ENCODE assay signal across 12 cellular contexts in the genomic region with DNA sequence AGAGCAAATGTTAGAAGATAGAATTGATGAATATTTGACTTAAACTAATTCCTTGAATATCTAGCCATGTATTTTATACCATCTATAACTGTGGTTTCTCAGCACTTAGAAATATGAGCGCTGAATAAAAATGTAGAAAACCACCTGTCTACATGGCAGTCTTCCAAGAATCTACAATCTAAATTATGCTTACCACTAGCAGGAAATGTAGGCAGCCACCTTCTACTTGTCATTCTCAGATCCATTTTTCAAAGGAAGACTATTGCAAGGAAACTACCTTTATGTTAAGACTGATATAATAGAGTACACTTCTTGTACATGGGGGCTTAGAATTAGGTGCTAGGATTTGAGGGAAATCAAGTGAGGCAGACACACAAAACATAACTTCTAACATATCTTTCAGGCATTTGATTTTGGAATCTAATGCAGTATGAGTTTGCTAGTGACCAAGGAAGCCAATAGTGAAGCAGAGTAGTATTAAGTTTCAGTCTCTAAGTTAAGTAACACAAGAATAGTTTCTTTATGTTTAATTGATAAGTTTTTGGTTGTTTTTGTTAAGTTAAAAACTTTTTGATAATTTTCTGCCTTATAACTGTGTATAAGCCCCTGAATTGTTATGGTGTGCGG.
DNase-seq lines count a peak whose midpoint lies in the region; ATAC-seq and TF ChIP-seq lines count a peak whose summit lies in the region.
"Had no signal": no experiment of that assay in that cellular context is flagged by ENCODE, and none has a peak within 500 bp of the region (broad histone marks: within the 10 kb centered on the region; RNA-seq: fewer than 3 reads in every experiment).

No MANE protein-coding gene starts in this region.

- H3K4me3 ChIP-seq in CD4-positive, CD25-positive, alpha-beta regulatory T cell (ENCODE audit: low read depth, low read length), result no peak overlapping the region
- H3K4me3 ChIP-seq in hepatocyte (no peak overlapping the region), PC-9 (no peak overlapping the region), GM23248 (no peak overlapping the region)
- H3K4me3 ChIP-seq: tibial nerve had no signal

- no TSS peak for BruUV-seq in PC-9 (replicated peaks; lab: Mats Ljungman, UMichigan)

- 94% methylated on average over 2 of the region's 2 CpGs for WGBS in hepatocyte (ENCODE audit: low lambda C conversion rate, missing lambda C conversion rate)
- WGBS in GM23248 (ENCODE audit: low coverage in 1 of 2, low lambda C conversion rate in 2 of 2, missing lambda C conversion rate in 2 of 2), 2 experiments, result 98% methylated on average over 2 of the region's 2 CpGs

- no peaks in the 10 kb centered on the region for H3K27me3 Mint-ChIP-seq in CD4-positive, CD25-positive, alpha-beta regulatory T cell
- H3K27me3 Mint-ChIP-seq in activated T-helper 2 cell treated with anti-CD3 and anti-CD28 coated beads, Interferon-gamma antibody, Interleukin-2, Interleukin-4, amounts not matched to agents 10 μg/mL and 5 μg/mL and 100 μg/mL, durations not matched to agents 14 hours and 24 hours and 36 hours (ENCODE audit: low read depth), result no peaks in the 10 kb centered on the region

- H4K20me1 ChIP-seq in hepatocyte (ENCODE audit: insufficient read depth, poor library complexity, severe bottlenecking), result no peaks in the 10 kb centered on the region
- H4K20me1 ChIP-seq in PC-9 (ENCODE audit: insufficient read depth), result no peaks in the 10 kb centered on the region
- no peaks in the 10 kb centered on the region for H4K20me1 ChIP-seq in GM23248 (ENCODE audit: insufficient read depth)

- DNase-seq in CD4-positive, CD25-positive, alpha-beta regulatory T cell, result peak in 2 of 3 donors; percentile 44 to 65
- DNase-seq in NCI-H1105 (lab: John Stamatoyannopoulos, UW) (peak; percentile 73), hepatocyte (ENCODE audit: low spot score) (no peak), SKM-1 (lab: John Stamatoyannopoulos, UW; ENCODE audit: unreplicated experiment) (no peak), PC-9 (no peak), GM23248 (no peak)
- no peak for DNase-seq in activated T-helper 2 cell treated with anti-CD3 and anti-CD28 coated beads, Interferon-gamma antibody, Interleukin-2, Interleukin-4, amounts not matched to agents 10 μg/mL and 5 μg/mL and 100 μg/mL, durations not matched to agents 14 hours and 24 hours and 36 hours (ENCODE audit: low spot score)
- DNase-seq: NCI-H1930 had no signal

- H3K27me3 ChIP-seq in CD4-positive, CD25-positive, alpha-beta regulatory T cell (ENCODE audit: control insufficient read depth, insufficient read depth, low read length), result no peaks in the 10 kb centered on the region
- H3K27me3 ChIP-seq in hepatocyte (no peaks in the 10 kb centered on the region), PC-9 (ENCODE audit: insufficient read depth, low read depth) (no peaks in the 10 kb centered on the region), GM23248 (replicated peaks; ENCODE audit: insufficient read depth) (no peaks in the 10 kb centered on the region)
- H3K27me3 ChIP-seq: tibial nerve had no signal

- peak overlapping the region in 1 of 4 donors; percentile 28 for H3K4me3 Mint-ChIP-seq in CD4-positive, CD25-positive, alpha-beta regulatory T cell
- H3K4me3 Mint-ChIP-seq in activated T-helper 2 cell treated with anti-CD3 and anti-CD28 coated beads, Interferon-gamma antibody, Interleukin-2, Interleukin-4, amounts not matched to agents 10 μg/mL and 5 μg/mL and 100 μg/mL, durations not matched to agents 14 hours and 24 hours and 36 hours (ENCODE audit: low read depth), result peak overlapping the region; percentile 6
- H3K4me3 Mint-ChIP-seq: CD14-positive monocyte had no signal

- ATAC-seq in CD4-positive, CD25-positive, alpha-beta regulatory T cell (ENCODE audit: low read depth in 2 of 2), result peak; percentile 56 to 62
- peak; percentile 72 for ATAC-seq in GM18498 (IDR thresholded peaks at IDR 0.05; ENCODE audit: unreplicated experiment)
- ATAC-seq: SK-N-SH treated with all-trans-retinoic acid at 6 μM for 48 hours had no signal

- H3K36me3 ChIP-seq in CD4-positive, CD25-positive, alpha-beta regulatory T cell (ENCODE audit: control insufficient read depth, insufficient read depth, low read length), result no peaks in the 10 kb centered on the region
- H3K36me3 ChIP-seq in hepatocyte (replicated peaks; ENCODE audit: insufficient read depth, low read depth) (no peaks in the 10 kb centered on the region), PC-9 (ENCODE audit: low read depth) (no peaks in the 10 kb centered on the region), GM23248 (ENCODE audit: low read depth) (no peaks in the 10 kb centered on the region)
- H3K36me3 ChIP-seq: tibial nerve had no signal

- no peak for TF ChIP-seq CTCF in hepatocyte (IDR thresholded peaks at IDR 0.05; ENCODE audit: poor library complexity)
- TF ChIP-seq CTCF in PC-9 (conservative IDR thresholded peaks at IDR 0.05), result no peak

- H3F3A ChIP-seq in PC-9 (ENCODE audit: insufficient read depth, low read depth) (no peaks in the 10 kb centered on the region), GM23248 (ENCODE audit: insufficient read depth) (no peaks in the 10 kb centered on the region)

- H2AFZ ChIP-seq in hepatocyte, result no peak overlapping the region
- no peak overlapping the region for H2AFZ ChIP-seq in PC-9
- H2AFZ ChIP-seq in GM23248, result no peak overlapping the region

- peaks cover 0 to 29% (median 15%) of the 10 kb centered on the region in 4 donors for H3K4me1 Mint-ChIP-seq in CD4-positive, CD25-positive, alpha-beta regulatory T cell
- H3K4me1 Mint-ChIP-seq in activated T-helper 2 cell treated with anti-CD3 and anti-CD28 coated beads, Interferon-gamma antibody, Interleukin-2, Interleukin-4, amounts not matched to agents 10 μg/mL and 5 μg/mL and 100 μg/mL, durations not matched to agents 14 hours and 24 hours and 36 hours (ENCODE audit: low read depth), result peaks cover 37% of the 10 kb centered on the region

- intact Hi-C loops in activated T-helper 2 cell treated with anti-CD3 and anti-CD28 coated beads, Interferon-gamma antibody, Interleukin-2, Interleukin-4, amounts not matched to agents 10 μg/mL and 5 μg/mL and 100 μg/mL, durations not matched to agents 14 hours and 24 hours and 36 hours (cut with micrococcal nuclease), result loop anchor here (2.0 to 5.0 kb wide), 2 partner anchors 19 to 94 kb away; no protein-coding TSS in a partner anchor
- intact Hi-C loops in PC-9 (cut with micrococcal nuclease; ENCODE audit: unreplicated experiment), result no loop called here

- in situ Hi-C loops in GM23248 (cut with MboI), result no loop called here

- H3K9me3 Mint-ChIP-seq in CD4-positive, CD25-positive, alpha-beta regulatory T cell, result no peaks in the 10 kb centered on the region
- H3K9me3 Mint-ChIP-seq in activated T-helper 2 cell treated with anti-CD3 and anti-CD28 coated beads, Interferon-gamma antibody, Interleukin-2, Interleukin-4, amounts not matched to agents 10 μg/mL and 5 μg/mL and 100 μg/mL, durations not matched to agents 14 hours and 24 hours and 36 hours, result peaks cover 20% of the 10 kb centered on the region

- POLR2A ChIA-PET in PC-9 (lab: Charles Lee; ENCODE audit: unreplicated experiment), result no interaction called here

- H3K4me1 ChIP-seq in CD4-positive, CD25-positive, alpha-beta regulatory T cell (ENCODE audit: control insufficient read depth, insufficient read depth, low read length, poor library complexity, severe bottlenecking), result no peaks in the 10 kb centered on the region
- H3K4me1 ChIP-seq in hepatocyte (ENCODE audit: insufficient read depth) (no peaks in the 10 kb centered on the region), PC-9 (replicated peaks; ENCODE audit: insufficient read depth) (no peaks in the 10 kb centered on the region), GM23248 (ENCODE audit: insufficient read depth) (no peaks in the 10 kb centered on the region)
- H3K4me1 ChIP-seq: tibial nerve had no signal

- peaks cover 4% of the 10 kb centered on the region for H3K36me3 Mint-ChIP-seq in CD4-positive, CD25-positive, alpha-beta regulatory T cell
- peaks cover 45% of the 10 kb centered on the region for H3K36me3 Mint-ChIP-seq in activated T-helper 2 cell treated with anti-CD3 and anti-CD28 coated beads, Interferon-gamma antibody, Interleukin-2, Interleukin-4, amounts not matched to agents 10 μg/mL and 5 μg/mL and 100 μg/mL, durations not matched to agents 14 hours and 24 hours and 36 hours (ENCODE audit: low read depth)
- H3K36me3 Mint-ChIP-seq: CD14-positive monocyte had no signal

- H3K9ac ChIP-seq in GM23248, result no peak overlapping the region

- H3K9me2 ChIP-seq in hepatocyte (replicated peaks; ENCODE audit: insufficient read depth) (no peaks in the 10 kb centered on the region), PC-9 (ENCODE audit: insufficient read depth) (no peaks in the 10 kb centered on the region; the same call in 1 of the 2 replicates), GM23248 (ENCODE audit: insufficient read depth) (no peaks in the 10 kb centered on the region)

- H3K27ac ChIP-seq in CD4-positive, CD25-positive, alpha-beta regulatory T cell (ENCODE audit: insufficient read depth, low read length, poor library complexity, severe bottlenecking), result no peak overlapping the region
- H3K27ac ChIP-seq in hepatocyte, result no peak overlapping the region
- no peak overlapping the region for H3K27ac ChIP-seq in PC-9
- H3K27ac ChIP-seq in GM23248, result no peak overlapping the region
- H3K27ac ChIP-seq: tibial nerve had no signal

- H3K79me2 ChIP-seq in hepatocyte (no peaks in the 10 kb centered on the region), PC-9 (ENCODE audit: low read depth) (no peaks in the 10 kb centered on the region), GM23248 (ENCODE audit: insufficient read depth) (no peaks in the 10 kb centered on the region)

- no peak overlapping the region for H3K4me2 ChIP-seq in hepatocyte
- no peak overlapping the region for H3K4me2 ChIP-seq in PC-9
- no peak overlapping the region for H3K4me2 ChIP-seq in GM23248 (ENCODE audit: unreplicated experiment)

- CTCF ChIA-PET in PC-9 (lab: Charles Lee), result no interaction called here

- no peaks in the 10 kb centered on the region for H3K9me3 ChIP-seq in CD4-positive, CD25-positive, alpha-beta regulatory T cell (ENCODE audit: control insufficient read depth in 2 of 2, low read length in 2 of 2)
- no peaks in the 10 kb centered on the region for H3K9me3 ChIP-seq in hepatocyte (ENCODE audit: low read depth)
- no peaks in the 10 kb centered on the region for H3K9me3 ChIP-seq in PC-9 (ENCODE audit: insufficient read depth, low read depth)
- no peaks in the 10 kb centered on the region for H3K9me3 ChIP-seq in GM23248 (ENCODE audit: low read depth)
- H3K9me3 ChIP-seq: tibial nerve had no signal

- H3K27ac Mint-ChIP-seq in CD4-positive, CD25-positive, alpha-beta regulatory T cell, result peak overlapping the region; percentile 14 to 76 (median 15)
- H3K27ac Mint-ChIP-seq in activated T-helper 2 cell treated with anti-CD3 and anti-CD28 coated beads, Interferon-gamma antibody, Interleukin-2, Interleukin-4, amounts not matched to agents 10 μg/mL and 5 μg/mL and 100 μg/mL, durations not matched to agents 14 hours and 24 hours and 36 hours, result peak overlapping the region; percentile 58
- H3K27ac Mint-ChIP-seq: CD14-positive monocyte had no signal

Comparison
In these comparisons a context has a peak if more than half of its experiments do, and no peak if none do; other contexts are left out.
1. DNase-seq: peak in CD4-positive, CD25-positive, alpha-beta regulatory T cell (2 of 3) and NCI-H1105 (single experiment); none in activated T-helper 2 cell treated with anti-CD3 and anti-CD28 coated beads, Interferon-gamma antibody, Interleukin-2, Interleukin-4, amounts not matched to agents 10 μg/mL and 5 μg/mL and 100 μg/mL, durations not matched to agents 14 hours and 24 hours and 36 hours (single experiment), hepatocyte (single experiment), SKM-1 (single experiment), PC-9 (0 of 2) and GM23248 (single experiment).